17 cellular contexts compared by ENCODE assay signal in genomic region chr11:83746921-83747585, GRCh38.
DNase-seq lines count a peak whose midpoint lies in the region; ATAC-seq and TF ChIP-seq lines count a peak whose summit lies in the region.
"Had no signal": no experiment of that assay in that cellular context is flagged by ENCODE, and none has a peak within 500 bp of the region (broad histone marks: within the 10 kb centered on the region; RNA-seq: fewer than 3 reads in every experiment).

No MANE protein-coding gene starts in this region.

- H3K27ac ChIP-seq in SK-N-MC (peak overlapping the region; percentile 100), neural cell (ENCODE audit: low read length) (peak overlapping the region; percentile 56)
- H3K27ac ChIP-seq: BLaER1 treated with 17β-estradiol and CSF1 and Interleukin-3, amounts not matched to agents 10 nM and 100 nM; C4-2B had no signal

- peaks cover 8% of the 10 kb centered on the region for H3K27me3 Mint-ChIP-seq in activated naive CD8-positive, alpha-beta T cell
- H3K27me3 Mint-ChIP-seq in activated naive CD8-positive, alpha-beta T cell treated with anti-CD3 and anti-CD28 coated beads, Interleukin-2, amount 50 U/mL, for 24 hours, result peaks cover 7% of the 10 kb centered on the region
- H3K27me3 Mint-ChIP-seq in activated T-helper 1 cell treated with anti-CD3 and anti-CD28 coated beads, Interleukin-12 subunit alpha, Interleukin-12 subunit beta, Interleukin-2, Interleukin-4 antibody, amounts not matched to agents 30 ng/mL and 10 ng/mL and 1 ng/mL, durations not matched to agents 14 hours and 24 hours and 36 hours (ENCODE audit: insufficient read depth), result peaks cover 2% of the 10 kb centered on the region

- H3K4me2 ChIP-seq in neural cell (ENCODE audit: low read length), result no peak overlapping the region
- H3K4me2 ChIP-seq: BLaER1 treated with 17β-estradiol and CSF1 and Interleukin-3, amounts not matched to agents 10 nM and 100 nM had no signal

- intact Hi-C loops in activated T-helper 1 cell treated with anti-CD3 and anti-CD28 coated beads, Interleukin-12 subunit alpha, Interleukin-12 subunit beta, Interleukin-2, Interleukin-4 antibody, amounts not matched to agents 30 ng/mL and 10 ng/mL and 1 ng/mL, durations not matched to agents 14 hours and 24 hours and 36 hours (cut with micrococcal nuclease), result no loop called here

- ATAC-seq in activated naive CD8-positive, alpha-beta T cell treated with anti-CD3 and anti-CD28 coated beads, Interleukin-2, amount 50 U/mL, for 24 hours, result no peak
- ATAC-seq: CD8-positive, alpha-beta T cell had no signal

- H3K27ac Mint-ChIP-seq in activated naive CD8-positive, alpha-beta T cell, result no peak overlapping the region
- H3K27ac Mint-ChIP-seq in activated naive CD8-positive, alpha-beta T cell treated with anti-CD3 and anti-CD28 coated beads, Interleukin-2, amount 50 U/mL, for 24 hours, result no peak overlapping the region
- no peak overlapping the region for H3K27ac Mint-ChIP-seq in activated T-helper 1 cell treated with anti-CD3 and anti-CD28 coated beads, Interleukin-12 subunit alpha, Interleukin-12 subunit beta, Interleukin-2, Interleukin-4 antibody, amounts not matched to agents 30 ng/mL and 10 ng/mL and 1 ng/mL, durations not matched to agents 14 hours and 24 hours and 36 hours
- H3K27ac Mint-ChIP-seq: B cell; CD4-positive, alpha-beta T cell; CD8-positive, alpha-beta T cell had no signal

- H3F3A ChIP-seq in neural cell (ENCODE audit: insufficient read depth, low read length, poor library complexity, severe bottlenecking), result no peaks in the 10 kb centered on the region

- H3K9me3 ChIP-seq in SK-N-MC (ENCODE audit: low read depth, low read length) (peaks cover 18% of the 10 kb centered on the region), neural cell (ENCODE audit: low read length) (no peaks in the 10 kb centered on the region)
- H3K9me3 ChIP-seq: Caco-2 had no signal

- no peak overlapping the region for H2AFZ ChIP-seq in neural cell (ENCODE audit: low read depth, low read length)

- H3K36me3 Mint-ChIP-seq in activated naive CD8-positive, alpha-beta T cell, result no peaks in the 10 kb centered on the region
- H3K36me3 Mint-ChIP-seq in activated naive CD8-positive, alpha-beta T cell treated with anti-CD3 and anti-CD28 coated beads, Interleukin-2, amount 50 U/mL, for 24 hours (ENCODE audit: low read depth), result no peaks in the 10 kb centered on the region
- H3K36me3 Mint-ChIP-seq in activated T-helper 1 cell treated with anti-CD3 and anti-CD28 coated beads, Interleukin-12 subunit alpha, Interleukin-12 subunit beta, Interleukin-2, Interleukin-4 antibody, amounts not matched to agents 30 ng/mL and 10 ng/mL and 1 ng/mL, durations not matched to agents 14 hours and 24 hours and 36 hours (ENCODE audit: low read depth), result no peaks in the 10 kb centered on the region
- H3K36me3 Mint-ChIP-seq: CD8-positive, alpha-beta T cell had no signal

- TF ChIP-seq CTCF in neural cell (IDR thresholded peaks at IDR 0.05; ENCODE audit: poor library complexity, severe bottlenecking), result no peak

- TF ChIP-seq EP300 in neural cell (conservative IDR thresholded peaks at IDR 0.05; ENCODE audit: poor library complexity, severe bottlenecking), result no peak

- H3K4me3 Mint-ChIP-seq in activated naive CD8-positive, alpha-beta T cell, result peak overlapping the region; percentile 18
- H3K4me3 Mint-ChIP-seq in activated naive CD8-positive, alpha-beta T cell treated with anti-CD3 and anti-CD28 coated beads, Interleukin-2, amount 50 U/mL, for 24 hours, result no peak overlapping the region
- no peak overlapping the region for H3K4me3 Mint-ChIP-seq in activated T-helper 1 cell treated with anti-CD3 and anti-CD28 coated beads, Interleukin-12 subunit alpha, Interleukin-12 subunit beta, Interleukin-2, Interleukin-4 antibody, amounts not matched to agents 30 ng/mL and 10 ng/mL and 1 ng/mL, durations not matched to agents 14 hours and 24 hours and 36 hours
- H3K4me3 Mint-ChIP-seq: B cell; CD4-positive, alpha-beta T cell; CD8-positive, alpha-beta T cell had no signal

- peak overlapping the region; percentile 61 for H3K4me3 ChIP-seq in SK-N-MC
- no peak overlapping the region for H3K4me3 ChIP-seq in neural cell (ENCODE audit: low read length)
- H3K4me3 ChIP-seq: BLaER1 treated with 17β-estradiol and CSF1 and Interleukin-3, amounts not matched to agents 10 nM and 100 nM had no signal

- H3K9ac ChIP-seq in SK-N-MC (ENCODE audit: insufficient read length) (peak overlapping the region; percentile 89), neural cell (ENCODE audit: low read length) (no peak overlapping the region)
- H3K9ac ChIP-seq: BLaER1 treated with 17β-estradiol and CSF1 and Interleukin-3, amounts not matched to agents 10 nM and 100 nM had no signal

- no peaks in the 10 kb centered on the region for H4K20me1 ChIP-seq in neural cell (ENCODE audit: insufficient read depth)
- H4K20me1 ChIP-seq: BLaER1 treated with 17β-estradiol and CSF1 and Interleukin-3, amounts not matched to agents 10 nM and 100 nM had no signal

- no peak for DNase-seq in activated naive CD8-positive, alpha-beta T cell treated with anti-CD3 and anti-CD28 coated beads, Interleukin-2, amount 50 U/mL, for 24 hours
- DNase-seq in SK-N-MC (ENCODE audit: low read depth, low spot score), result peak; percentile 98
- DNase-seq in NCI-H510A (lab: John Stamatoyannopoulos, UW), result no peak
- DNase-seq in activated T-helper 1 cell treated with anti-CD3 and anti-CD28 coated beads, Interleukin-12 subunit alpha, Interleukin-12 subunit beta, Interleukin-2, Interleukin-4 antibody, amounts not matched to agents 30 ng/mL and 10 ng/mL and 1 ng/mL, durations not matched to agents 14 hours and 24 hours and 36 hours (ENCODE audit: low spot score), result no peak
- DNase-seq: 8988T; AML-193; Caco-2; Calu3; CD4-positive, alpha-beta T cell; CD8-positive, alpha-beta T cell; DMS79 treated with DMSO at 0.1 percent for 48 hours; GF-D8 had no signal

- no peaks in the 10 kb centered on the region for H3K79me2 ChIP-seq in neural cell (replicated peaks; ENCODE audit: insufficient read depth, low read length)

- no peak for TF ChIP-seq RAD21 in neural cell (conservative IDR thresholded peaks at IDR 0.05)

- H3K36me3 ChIP-seq in SK-N-MC (ENCODE audit: insufficient read depth, low read length) (peaks cover 44% of the 10 kb centered on the region), neural cell (ENCODE audit: insufficient read depth, low read length) (no peaks in the 10 kb centered on the region)
- H3K36me3 ChIP-seq: BLaER1 treated with 17β-estradiol and CSF1 and Interleukin-3, amounts not matched to agents 10 nM and 100 nM had no signal

- H3K9me2 ChIP-seq in neural cell (ENCODE audit: insufficient read depth, low read length), result no peaks in the 10 kb centered on the region

- H3K4me1 Mint-ChIP-seq in activated naive CD8-positive, alpha-beta T cell (ENCODE audit: low read depth), result no peaks in the 10 kb centered on the region
- no peaks in the 10 kb centered on the region for H3K4me1 Mint-ChIP-seq in activated naive CD8-positive, alpha-beta T cell treated with anti-CD3 and anti-CD28 coated beads, Interleukin-2, amount 50 U/mL, for 24 hours
- no peaks in the 10 kb centered on the region for H3K4me1 Mint-ChIP-seq in activated T-helper 1 cell treated with anti-CD3 and anti-CD28 coated beads, Interleukin-12 subunit alpha, Interleukin-12 subunit beta, Interleukin-2, Interleukin-4 antibody, amounts not matched to agents 30 ng/mL and 10 ng/mL and 1 ng/mL, durations not matched to agents 14 hours and 24 hours and 36 hours (ENCODE audit: low read depth)
- H3K4me1 Mint-ChIP-seq: B cell had no signal

- no peaks in the 10 kb centered on the region for H3K27me3 ChIP-seq in neural cell (ENCODE audit: insufficient read depth, low read depth, low read length)
- H3K27me3 ChIP-seq: BLaER1 treated with 17β-estradiol and CSF1 and Interleukin-3, amounts not matched to agents 10 nM and 100 nM had no signal

- peaks cover 12% of the 10 kb centered on the region for H3K9me3 Mint-ChIP-seq in activated naive CD8-positive, alpha-beta T cell (ENCODE audit: low read depth)
- H3K9me3 Mint-ChIP-seq in activated naive CD8-positive, alpha-beta T cell treated with anti-CD3 and anti-CD28 coated beads, Interleukin-2, amount 50 U/mL, for 24 hours, result peaks cover 12% of the 10 kb centered on the region
- H3K9me3 Mint-ChIP-seq in activated T-helper 1 cell treated with anti-CD3 and anti-CD28 coated beads, Interleukin-12 subunit alpha, Interleukin-12 subunit beta, Interleukin-2, Interleukin-4 antibody, amounts not matched to agents 30 ng/mL and 10 ng/mL and 1 ng/mL, durations not matched to agents 14 hours and 24 hours and 36 hours, result no peaks in the 10 kb centered on the region

TF ChIP-seq in neural cell, 6 proteins besides CTCF, POLR2A, EP300 and RAD21:
- no peak for TF ChIP-seq MXI1 (conservative IDR thresholded peaks at IDR 0.05; ENCODE audit: poor library complexity, severe bottlenecking)
- no peak for TF ChIP-seq TAF1 (IDR thresholded peaks at IDR 0.05; ENCODE audit: low read depth)
- no peak for TF ChIP-seq POLR2AphosphoS5 (IDR thresholded peaks at IDR 0.05)
- no peak for TF ChIP-seq EZH2 (IDR thresholded peaks at IDR 0.05; ENCODE audit: borderline replicate concordance, insufficient read depth, low read length, poor library complexity, severe bottlenecking)
- TF ChIP-seq SMC3 (conservative IDR thresholded peaks at IDR 0.05; ENCODE audit: poor library complexity), result no peak
- no peak for TF ChIP-seq REST (IDR thresholded peaks at IDR 0.05; ENCODE audit: borderline replicate concordance)
